ENCODE assay signal across 1 cellular context in genomic region chr1:36164399-36164798, GRCh38.
TF ChIP-seq lines count a peak whose summit lies in the region.

No MANE protein-coding gene starts in this region.

TF ChIP-seq in GM12878, 131 proteins besides CTCF, POLR2A, EP300 and RAD21:
- TF ChIP-seq ESRRA (IDR thresholded peaks at IDR 0.05; ENCODE audit: low read length) (no peak), BHLHE40 (IDR thresholded peaks at IDR 0.05; ENCODE audit: borderline replicate concordance in 1 of 2, low read depth in 2 of 2, low read length in 1 of 2) (no peak), PAX5 (IDR thresholded peaks at IDR 0.05; ENCODE audit: borderline replicate concordance, low read depth, low read length) (no peak)
